In the genomic region with DNA sequence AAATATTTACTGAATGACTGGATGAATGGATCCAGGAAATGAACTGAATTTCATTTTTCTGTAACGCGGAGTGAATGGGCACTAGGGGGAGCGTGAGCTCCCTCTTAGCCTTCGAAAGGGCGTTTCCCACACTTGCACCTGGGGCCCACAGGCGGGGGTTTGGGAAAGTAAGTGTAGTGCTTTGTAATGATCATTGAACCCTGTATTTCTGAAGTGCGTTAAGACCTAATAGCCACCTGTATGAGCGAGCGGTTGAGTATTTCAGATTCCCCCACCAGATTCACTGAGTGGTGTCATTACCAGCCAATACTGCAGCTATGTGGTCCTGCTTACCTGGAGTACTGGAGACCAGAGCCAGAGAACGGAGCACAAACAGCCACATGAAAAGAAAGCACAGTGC, we compare ENCODE assay signal across 9 cellular contexts. TPM values are rescaled to one million over a fixed set of nuclear protein-coding genes. Genes with fewer than 3 reads are reported as not detected.
A peak's percentile ranks its signal among the peaks of the same experiment; 100 is the strongest.
DNase-seq lines count a peak whose midpoint lies in the region; ATAC-seq, FAIRE-seq and TF ChIP-seq lines count a peak whose summit lies in the region.
"Had no signal": no experiment of that assay in that cellular context is flagged by ENCODE, and none has a peak within 500 bp of the region (broad histone marks: within the 10 kb centered on the region; RNA-seq: fewer than 3 reads in every experiment).

No MANE protein-coding gene starts in this region.

- CTCF ChIA-PET in K562 (lab: Yijun Ruan, JAX; ENCODE audit: low intra/inter-chr PET ratio) = interaction anchor here (1.2 to 1.6 kb wide), 3 partner anchors 31 to 313 kb away, joined by 3 to 6 read pairs (median 5); no protein-coding TSS in a partner anchor
- CTCF ChIA-PET in naive thymus-derived CD4-positive, alpha-beta T cell (lab: Charles Lee) = interaction anchor here (0.6 to 6.7 kb wide), 16 partner anchors 9 to 446 kb away, joined by 3 to 107 read pairs (median 4); a partner anchor contains a TSS

- H3K9me3 Mint-ChIP-seq in naive thymus-derived CD4-positive, alpha-beta T cell = no peaks in the 10 kb centered on the region

- peak; percentile 40 to 72; a peak in 3 of 4 replicates for TF ChIP-seq RAD21 in K562 (CRISPR knock-in tag; conservative IDR thresholded peaks at IDR 0.05 in 1 of 2, IDR thresholded peaks at IDR 0.05 in 1 of 2)

- H2AFZ ChIP-seq in K562 (ENCODE audit: low read depth, low read length) = no peak overlapping the region

- peak overlapping the region; percentile 25 to 77 (median 70) for H3K4me3 Mint-ChIP-seq in naive thymus-derived CD4-positive, alpha-beta T cell

- H3K4me1 ChIP-seq in Peyer's patch (peaks cover 0 to 23% (median 0%) of the 10 kb centered on the region in 4 donors), K562 (replicated peaks in 1 of 2; ENCODE audit: control insufficient read depth in 2 of 2, insufficient read depth in 2 of 2, low read length in 2 of 2) (peaks cover 0 to 1% of the 10 kb centered on the region in 2 experiments; a peak in 1 of 5 replicates)
- peaks cover 9 to 36% of the 10 kb centered on the region in 2 donors for H3K4me1 ChIP-seq in naive thymus-derived CD4-positive, alpha-beta T cell (ENCODE audit: control insufficient read depth in 2 of 2, insufficient read depth in 2 of 2, low read length in 2 of 2)

- POLR2A ChIA-PET in K562 (lab: Yijun Ruan, JAX) = interaction anchor here (0.6 to 1.7 kb wide), 9 partner anchors 9 to 109 kb away, joined by 3 to 7 read pairs (median 3); no protein-coding TSS in a partner anchor
- POLR2A ChIA-PET in naive thymus-derived CD4-positive, alpha-beta T cell (lab: Charles Lee) = interaction anchor here (0.7 to 5.9 kb wide), 7 partner anchors 10 to 83 kb away, joined by 3 to 59 read pairs (median 3); a partner anchor contains a TSS

- 3% methylated on average over 10 of the region's 10 CpGs for WGBS in K562 (ENCODE audit: insufficient coverage, low coverage, missing lambda C conversion rate)

- H3K27ac Mint-ChIP-seq in naive thymus-derived CD4-positive, alpha-beta T cell = peak overlapping the region; percentile 29 to 97 (median 90)

- in situ Hi-C loops in K562 (cut with MboI) = no loop called here

- BruUV-seq in K562 (replicated peaks; lab: Mats Ljungman, UMichigan) = no TSS peak

- H3K79me2 ChIP-seq in K562 (ENCODE audit: control insufficient read depth, insufficient read depth, low read length) = no peaks in the 10 kb centered on the region

- no peaks in the 10 kb centered on the region for H3K36me3 ChIP-seq in Peyer's patch
- no peaks in the 10 kb centered on the region for H3K36me3 ChIP-seq in K562 (ENCODE audit: control insufficient read depth, insufficient read depth, low read length)
- peaks cover under 1 to 11% (median 8%) of the 10 kb centered on the region in 3 experiments for H3K36me3 ChIP-seq in naive thymus-derived CD4-positive, alpha-beta T cell (ENCODE audit: control insufficient read depth in 2 of 3, insufficient read depth in 3 of 3, low read length in 3 of 3)
- H3K36me3 ChIP-seq: BLaER1 had no signal

- H3K4me3 ChIP-seq in HL-60 (replicated peaks; ENCODE audit: insufficient read depth, low read length) = no peak overlapping the region
- H3K4me3 ChIP-seq in Peyer's patch = no peak overlapping the region
- H3K4me3 ChIP-seq in K562 = no peak overlapping the region
- no peak overlapping the region for H3K4me3 ChIP-seq in naive thymus-derived CD4-positive, alpha-beta T cell (ENCODE audit: low read length)
- H3K4me3 ChIP-seq: BLaER1 had no signal

- H3K27ac ChIP-seq in HL-60 (replicated peaks) = no peak overlapping the region
- H3K27ac ChIP-seq in Peyer's patch = peak overlapping the region in 2 of 4 donors; percentile 20 to 59
- H3K27ac ChIP-seq in K562 (ENCODE audit: extremely low read depth, low read depth, low read length) = no peak overlapping the region
- H3K27ac ChIP-seq in naive thymus-derived CD4-positive, alpha-beta T cell (ENCODE audit: low read depth, low read length) = peak overlapping the region; percentile 54
- H3K27ac ChIP-seq: BLaER1 had no signal

- H3K9me3 ChIP-seq in Peyer's patch (no peaks in the 10 kb centered on the region), K562 (replicated peaks; ENCODE audit: control insufficient read depth, insufficient read depth, low read depth, low read length) (no peaks in the 10 kb centered on the region)
- no peaks in the 10 kb centered on the region for H3K9me3 ChIP-seq in naive thymus-derived CD4-positive, alpha-beta T cell (ENCODE audit: control insufficient read depth in 2 of 3, low read length in 3 of 3)
- H3K9me3 ChIP-seq: BLaER1 had no signal

- H3K9me1 ChIP-seq in K562 (ENCODE audit: control insufficient read depth, insufficient read depth, low read length) = no peaks in the 10 kb centered on the region

- H3K4me1 Mint-ChIP-seq in naive thymus-derived CD4-positive, alpha-beta T cell = peaks cover 15 to 76% (median 63%) of the 10 kb centered on the region in 7 donors

- peak; percentile 34 for TF ChIP-seq CTCF in HL-60 (IDR thresholded peaks at IDR 0.05; ENCODE audit: insufficient read depth, low read length)
- peak; percentile 38 to 79 (median 58) for TF ChIP-seq CTCF in Peyer's patch (IDR thresholded peaks at IDR 0.05)
- peak; percentile 76 to 84 (median 83) for TF ChIP-seq CTCF in K562 (IDR thresholded peaks at IDR 0.05 in 2 of 3, conservative IDR thresholded peaks at IDR 0.05 in 1 of 3; ENCODE audit: insufficient read depth in 2 of 3, low read depth in 1 of 3, low read length in 3 of 3)

- H3K27me3 ChIP-seq in HL-60 (ENCODE audit: insufficient read depth, poor library complexity, severe bottlenecking) (peaks cover 46% of the 10 kb centered on the region), Peyer's patch (no peaks in the 10 kb centered on the region), K562 (ENCODE audit: control insufficient read depth in 2 of 2, insufficient read depth in 2 of 2, low read length in 2 of 2) (peaks cover 54 to 62% of the 10 kb centered on the region in 2 experiments)
- no peaks in the 10 kb centered on the region for H3K27me3 ChIP-seq in naive thymus-derived CD4-positive, alpha-beta T cell (ENCODE audit: control insufficient read depth in 2 of 2, insufficient read depth in 2 of 2, low read length in 2 of 2)

- peak; percentile 91 for ATAC-seq in K562
- ATAC-seq in naive thymus-derived CD4-positive, alpha-beta T cell = peak; percentile 80

- TF ChIP-seq POLR2A in Peyer's patch (IDR thresholded peaks at IDR 0.05) (no peak), K562 (conservative IDR thresholded peaks at IDR 0.05) (no peak)

- no peak overlapping the region for H3K4me2 ChIP-seq in K562 (ENCODE audit: insufficient read depth, low read length)
- H3K4me2 ChIP-seq: BLaER1 had no signal

- H3K27me3 Mint-ChIP-seq in naive thymus-derived CD4-positive, alpha-beta T cell = no peaks in the 10 kb centered on the region

- H3K36me3 Mint-ChIP-seq in naive thymus-derived CD4-positive, alpha-beta T cell = peaks cover 0 to 42% (median 16%) of the 10 kb centered on the region in 5 donors

- H4K20me1 ChIP-seq in K562 (replicated peaks; ENCODE audit: control insufficient read depth, insufficient read depth, low read length) = peaks cover 7% of the 10 kb centered on the region
- H4K20me1 ChIP-seq: BLaER1 had no signal

- intact Hi-C loops in K562 (cut with micrococcal nuclease) = loop anchor here (2.0 kb wide), 1 partner anchor 28 kb away; no protein-coding TSS in a partner anchor
- intact Hi-C loops in naive thymus-derived CD4-positive, alpha-beta T cell (cut with micrococcal nuclease) = loop anchor here (1.0 to 5.0 kb wide), 7 partner anchors 16 to 439 kb away; a partner anchor contains a TSS

- H3K9ac ChIP-seq in K562 (ENCODE audit: insufficient read depth in 1 of 2, low read depth in 2 of 2, low read length in 2 of 2) = no peak overlapping the region
- H3K9ac ChIP-seq: BLaER1 had no signal

- DNase-seq in NCI-H1417 (lab: John Stamatoyannopoulos, UW) (peak; percentile 76 to 93 (median 88)), NCI-H1417 treated with DMSO at 0.1 percent for 48 hours (lab: John Stamatoyannopoulos, UW) (no peak), HL-60 (ENCODE audit: low read depth in 1 of 2, low spot score in 1 of 2) (peak in 1 of 2 experiments; percentile 16), Peyer's patch (peak in 2 of 3 donors; percentile 59 to 77), K562 (ENCODE audit: extremely low read depth in 1 of 4, low spot score in 3 of 4) (peak; percentile 60 to 71 (median 66)), medulla oblongata (ENCODE audit: extremely low spot score) (no peak), cerebellum (ENCODE audit: low spot score) (no peak)
- peak in 7 of 9 donors; percentile 62 to 82 (median 78) for DNase-seq in naive thymus-derived CD4-positive, alpha-beta T cell

- peak; percentile 91 for FAIRE-seq in K562 (lab: Jason Lieb, UNC)

- no peak for TF ChIP-seq EP300 in K562 (IDR thresholded peaks at IDR 0.05; ENCODE audit: low read length)

RNA-seq across cellular contexts. Expression of a gene that starts 10.5 kb away (rescaled TPM):
- total RNA-seq in Peyer's patch = 10 to 100 TPM in 3 of 4 donors, 1 to 10 TPM in 1; 4.8 to 23.1 (median 11.3) TPM
- total RNA-seq in K562 (2011; cell fraction: chromatin; rRNA removed; ENCODE audit: low replicate concordance) = 0.62 and 0.69 TPM in 2 replicates
- total RNA-seq in K562 (2011; cell fraction: nucleolus; rRNA removed) = 0.13 and 0.50 TPM in 2 replicates
- total RNA-seq in K562 (2011; cell fraction: nucleoplasm; rRNA removed) = 0.15 and 0.38 TPM in 2 replicates
- 0.05 and 0.61 TPM in 2 replicates for total RNA-seq in K562 (2014; rRNA removed)
- total RNA-seq in K562 (2014; rRNA removed; fragmentation: Illumina TruSeq; extraction: Trizol) = 0.16 and 0.25 TPM in 2 replicates
- 0.11 and 0.18 TPM in 2 replicates for total RNA-seq in K562 (2015; rRNA removed; fragmentation: Illumina TruSeq; extraction: Trizol)
- total RNA-seq in K562 (2021) = 0.11 and 0.35 TPM in 2 replicates
- polyA plus RNA-seq in K562 (2011; rRNA removed) = 0.12 and 0.46 TPM in 2 replicates
- polyA plus RNA-seq in K562 (2011; cell fraction: cytosol; rRNA removed) = 0.22 and 0.39 TPM in 2 replicates
- polyA plus RNA-seq in K562 (2011; cell fraction: nucleus; rRNA removed) = 0.24 and 0.38 TPM in 2 replicates
- polyA plus RNA-seq in K562 (2012) = 0.17 and 0.35 TPM in 2 replicates
- polyA plus RNA-seq in K562 (2014; fragmentation: Illumina TruSeq; extraction: Trizol) = 0.16 and 0.17 TPM in 2 replicates
- polyA plus RNA-seq in K562 (2014; fragmentation: Nextera tagmentation; extraction: Ambion mirVana) = under 1 TPM in 1 of 2 experiments, not detected in 1; 0.06 TPM
- 0.04 TPM in 2 replicates for polyA plus RNA-seq in K562 (2014; rRNA removed)
- polyA minus RNA-seq in K562 (2011; rRNA and poly(A)+ RNA removed) = 0.21 and 0.39 TPM in 2 replicates
- polyA minus RNA-seq in K562 (2011; cell fraction: cytosol; rRNA and poly(A)+ RNA removed) = not detected in 2 replicates
- polyA minus RNA-seq in K562 (2011; cell fraction: nucleus; rRNA and poly(A)+ RNA removed) = 0.13 and 0.33 TPM in 2 replicates
- total RNA-seq in naive thymus-derived CD4-positive, alpha-beta T cell = 10 to 100 TPM; 25.8 to 67.0 (median 31.1) TPM
- polyA plus RNA-seq in naive thymus-derived CD4-positive, alpha-beta T cell = 10 to 100 TPM; 13.4 to 27.3 TPM
- total RNA-seq in cerebellum = 2.4 TPM

RNA-seq across cellular contexts. Expression of a gene that starts 15.8 kb away (rescaled TPM):
- 100 to 1,000 TPM in 3 of 4 donors, 10 to 100 TPM in 1; 93.8 to 190 (median 146) TPM for total RNA-seq in Peyer's patch
- 58.0 and 71.5 TPM in 2 replicates for total RNA-seq in K562 (2011; cell fraction: chromatin; rRNA removed; ENCODE audit: low replicate concordance)
- total RNA-seq in K562 (2011; cell fraction: nucleolus; rRNA removed) = 42.2 and 43.2 TPM in 2 replicates
- total RNA-seq in K562 (2011; cell fraction: nucleoplasm; rRNA removed) = 65.8 and 91.8 TPM in 2 replicates
- 42.2 and 50.0 TPM in 2 replicates for total RNA-seq in K562 (2014; rRNA removed)
- total RNA-seq in K562 (2014; rRNA removed; fragmentation: Illumina TruSeq; extraction: Trizol) = 70.3 and 75.7 TPM in 2 replicates
- total RNA-seq in K562 (2015; rRNA removed; fragmentation: Illumina TruSeq; extraction: Trizol) = 52.8 and 57.3 TPM in 2 replicates
- 98.5 and 103 TPM in 2 replicates for total RNA-seq in K562 (2021)
- polyA plus RNA-seq in K562 (2011; rRNA removed) = 324 and 368 TPM in 2 replicates
- 189 and 261 TPM in 2 replicates for polyA plus RNA-seq in K562 (2011; cell fraction: cytosol; rRNA removed)
- 136 and 203 TPM in 2 replicates for polyA plus RNA-seq in K562 (2011; cell fraction: nucleus; rRNA removed)
- 107 and 174 TPM in 2 replicates for polyA plus RNA-seq in K562 (2012)
- 130 TPM in 2 replicates for polyA plus RNA-seq in K562 (2014; fragmentation: Illumina TruSeq; extraction: Trizol)
- polyA plus RNA-seq in K562 (2014; fragmentation: Nextera tagmentation; extraction: Ambion mirVana) = 100 to 1,000 TPM; 489 to 583 TPM
- 127 and 142 TPM in 2 replicates for polyA plus RNA-seq in K562 (2014; rRNA removed)
- 150 and 163 TPM in 2 replicates for polyA minus RNA-seq in K562 (2011; rRNA and poly(A)+ RNA removed)
- 30.3 and 31.2 TPM in 2 replicates for polyA minus RNA-seq in K562 (2011; cell fraction: cytosol; rRNA and poly(A)+ RNA removed)
- 17.0 and 23.3 TPM in 2 replicates for polyA minus RNA-seq in K562 (2011; cell fraction: nucleus; rRNA and poly(A)+ RNA removed)
- 100 to 1,000 TPM in 2 of 5 experiments, 10 to 100 TPM in 3; 66.4 to 122 (median 75.9) TPM for total RNA-seq in naive thymus-derived CD4-positive, alpha-beta T cell
- 10 to 100 TPM; 81.6 to 95.6 TPM for polyA plus RNA-seq in naive thymus-derived CD4-positive, alpha-beta T cell
- total RNA-seq in cerebellum = 61.2 TPM

Comparison
In these comparisons a context has a peak if more than half of its experiments do, and no peak if none do; other contexts are left out.
1. DNase-seq: peak in NCI-H1417 (3 of 3), Peyer's patch (2 of 3), K562 (4 of 4) and naive thymus-derived CD4-positive, alpha-beta T cell (7 of 9); none in NCI-H1417 treated with DMSO at 0.1 percent for 48 hours (single experiment), medulla oblongata (single experiment) and cerebellum (single experiment).
2. Peak in every context shown above with its lines, with median percentiles within 50 percentile points of each other: CTCF ChIP-seq.